ENCODE assay signal across 19 cellular contexts in genomic region chr19:43115064-43115463, GRCh38. TPM values are rescaled to one million over a fixed set of nuclear protein-coding genes. Genes with fewer than 3 reads are reported as not detected.
"Had no signal": no experiment of that assay in that cellular context is flagged by ENCODE, and none has a peak within 500 bp of the region (broad histone marks: within the 10 kb centered on the region; RNA-seq: fewer than 3 reads in every experiment).

No MANE protein-coding gene starts in this region.

RNA-seq across cellular contexts. Expression of gene PSG2, which starts 32.6 kb away (rescaled TPM):
- total RNA-seq: activated naive CD4-positive, alpha-beta T cell treated with anti-CD3 and anti-CD28 coated beads for 36 hours; activated naive CD4-positive, alpha-beta T cell treated with anti-CD3 and anti-CD28 coated beads, Interleukin-2, amount 50 U/mL, for 72 hours; activated naive CD8-positive, alpha-beta T cell treated with anti-CD3 and anti-CD28 coated beads for 36 hours; activated naive CD8-positive, alpha-beta T cell treated with anti-CD3 and anti-CD28 coated beads, Interleukin-2, amount 10 ng/mL, durations not matched to agents 7 days and 5 days; activated T-cell treated with anti-CD3 and anti-CD28 coated beads, Interleukin-2, amount 50 U/mL, for 4 hours; activated T-cell treated with anti-CD3 and anti-CD28 coated beads, Interleukin-2, amount 50 U/mL, for 72 hours; activated T-helper 1 cell treated with anti-CD3 and anti-CD28 coated beads, Interleukin-12 subunit alpha, Interleukin-12 subunit beta, Interleukin-2, Interleukin-4 antibody, amounts not matched to agents 30 ng/mL and 10 ng/mL and 1 ng/mL, durations not matched to agents 14 hours and 24 hours and 36 hours; activated T-helper 2 cell treated with anti-CD3 and anti-CD28 coated beads, Interferon-gamma antibody, Interleukin-2, Interleukin-4, amounts not matched to agents 10 μg/mL and 5 μg/mL and 100 μg/mL, durations not matched to agents 14 hours and 24 hours and 36 hours; adrenal gland; aorta; ascending aorta; body of pancreas; breast epithelium; bronchial epithelial cell; cardiac muscle cell; cardiac septum; cerebellum; chondrocyte had no signal
- polyA plus RNA-seq: adipose tissue, adrenal gland, aorta, cardiac muscle cell had no signal
